Comparison of ENCODE assay signal across 8 cellular contexts in the genomic region with DNA sequence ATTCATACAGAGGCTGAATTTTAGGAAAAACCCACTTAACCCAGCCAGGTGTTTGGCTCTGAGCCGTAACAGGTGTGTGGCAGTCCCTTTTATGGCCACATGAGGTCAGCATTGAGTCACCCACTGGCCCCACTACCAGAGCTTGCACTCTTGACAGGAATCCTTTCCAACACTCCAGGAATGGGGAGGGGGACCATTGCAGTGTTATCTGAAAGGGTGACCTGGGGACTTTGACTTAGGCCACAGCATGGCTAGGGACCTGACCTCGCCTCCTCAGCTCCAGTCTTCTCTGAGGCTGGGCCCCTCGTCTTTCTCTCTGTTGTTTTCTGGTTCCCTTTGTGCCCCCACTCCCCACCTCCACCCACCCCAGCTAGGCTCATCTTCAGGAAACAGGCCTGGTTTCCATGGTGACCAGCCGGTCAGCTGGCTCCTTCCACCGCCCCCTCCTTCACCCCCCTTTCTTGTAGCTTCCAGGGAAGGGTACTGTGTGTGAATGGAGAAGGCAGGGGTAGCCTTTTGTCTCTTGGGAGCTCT. TPM values are rescaled to one million over a fixed set of nuclear protein-coding genes. Genes with fewer than 3 reads are reported as not detected.
A peak's percentile ranks its signal among the peaks of the same experiment; 100 is the strongest.
DNase-seq lines count a peak whose midpoint lies in the region; ATAC-seq and FAIRE-seq lines count a peak whose summit lies in the region.

No MANE protein-coding gene starts in this region.

- H3K4me3 ChIP-seq in adipocyte (ENCODE audit: low read length) (no peak overlapping the region), iPS-15b (ENCODE audit: low read depth, low read length) (peak overlapping the region; percentile 30)

- H3K27me3 ChIP-seq in adipocyte (replicated peaks; ENCODE audit: control insufficient read depth, insufficient read depth, low read length): peaks cover 42% of the 10 kb centered on the region
- H3K27me3 ChIP-seq in iPS-15b (ENCODE audit: control insufficient read depth, insufficient read depth, low read length): peaks cover 22% of the 10 kb centered on the region

- no peak overlapping the region for H3K9ac ChIP-seq in adipocyte (ENCODE audit: low read length)
- H3K9ac ChIP-seq in iPS-15b (ENCODE audit: low read depth, low read length): no peak overlapping the region

- no peaks in the 10 kb centered on the region for H3K9me3 ChIP-seq in adipocyte (ENCODE audit: control insufficient read depth, low read length)
- no peaks in the 10 kb centered on the region for H3K9me3 ChIP-seq in iPS-15b (ENCODE audit: control insufficient read depth, insufficient read depth, low read length)

- no peaks in the 10 kb centered on the region for H3K36me3 ChIP-seq in adipocyte (ENCODE audit: control insufficient read depth, insufficient read depth, low read length, severe bottlenecking)
- H3K36me3 ChIP-seq in iPS-15b (ENCODE audit: control insufficient read depth, insufficient read depth, low read length): peaks cover 1% of the 10 kb centered on the region

- DNase-seq in D341Med (ENCODE audit: low spot score) (peak; percentile 82), HTR-8/SVneo (ENCODE audit: insufficient read length, low spot score) (peak; percentile 75), RPMI7951 (ENCODE audit: low read depth) (peak; percentile 25), adipocyte (ENCODE audit: low read depth) (peak; percentile 68)
- DNase-seq in stimulated activated CD4-positive, alpha-beta T cell treated with anti-CD3 and anti-CD28 coated beads, Interleukin-2, amount 100 ng/mL, for 4 hours (ENCODE audit: low read depth): peak; percentile 48

- H3K4me1 ChIP-seq in adipocyte (ENCODE audit: control insufficient read depth, insufficient read depth, low read length) (peaks cover 18% of the 10 kb centered on the region), iPS-15b (ENCODE audit: control insufficient read depth, insufficient read depth, low read length) (peaks cover 32% of the 10 kb centered on the region)

- no peak for ATAC-seq in GM21737 (IDR thresholded peaks at IDR 0.05; ENCODE audit: unreplicated experiment)
- ATAC-seq in GM19452 (IDR thresholded peaks at IDR 0.05; ENCODE audit: unreplicated experiment): no peak

- no peak for FAIRE-seq in HTR-8/SVneo (lab: Jason Lieb, UNC)

RNA-seq across cellular contexts. Expression of gene TMEM151B, which starts 2.1 kb away (rescaled TPM):
- total RNA-seq in RPMI7951 (2014; rRNA removed; shearing (Covaris generic)): 0.12 TPM in 1 of 2 replicates, not detected in the other

RNA-seq across cellular contexts. Expression of gene NFKBIE, which starts 2.8 kb away (rescaled TPM):
- total RNA-seq in RPMI7951 (2014; rRNA removed; shearing (Covaris generic)): 14.7 and 23.0 TPM in 2 replicates

RNA-seq across cellular contexts. Expression of gene SLC35B2, which starts 10.8 kb away (rescaled TPM):
- total RNA-seq in RPMI7951 (2014; rRNA removed; shearing (Covaris generic)): 86.2 and 101 TPM in 2 replicates

RNA-seq across cellular contexts. Expression of gene HSP90AB1, which starts 21.3 kb away (rescaled TPM):
- 984 and 1,201 TPM in 2 replicates for total RNA-seq in RPMI7951 (2014; rRNA removed; shearing (Covaris generic))

RNA-seq across cellular contexts. Expression of gene SLC29A1, which starts 44.8 kb away (rescaled TPM):
- total RNA-seq in RPMI7951 (2014; rRNA removed; shearing (Covaris generic)): 22.1 and 22.2 TPM in 2 replicates

Comparison
In these comparisons a context has a peak if more than half of its experiments do, and no peak if none do; other contexts are left out.
1. DNase-seq: peak in every context shown above with its lines; median percentile 82 in D341Med; 75 in HTR-8/SVneo; 68 in adipocyte; 48 in stimulated activated CD4-positive, alpha-beta T cell treated with anti-CD3 and anti-CD28 coated beads, Interleukin-2, amount 100 ng/mL, for 4 hours; 25 in RPMI7951.